Comparison of ENCODE assay signal across 18 cellular contexts in genomic region chr7:15795371-15795770, GRCh38.
A peak's percentile ranks its signal among the peaks of the same experiment; 100 is the strongest.
DNase-seq lines count a peak whose midpoint lies in the region; ATAC-seq and TF ChIP-seq lines count a peak whose summit lies in the region.
"Had no signal": no experiment of that assay in that cellular context is flagged by ENCODE, and none has a peak within 500 bp of the region (broad histone marks: within the 10 kb centered on the region; RNA-seq: fewer than 3 reads in every experiment).

No MANE protein-coding gene starts in this region.

- WGBS in heart right ventricle, 2 donors, result 46 to 48% methylated on average over 2 of the region's 2 CpGs

- TF ChIP-seq CTCF in heart right ventricle (IDR thresholded peaks at IDR 0.05) (no peak), gastrocnemius medialis (IDR thresholded peaks at IDR 0.05 in 4 of 5, conservative IDR thresholded peaks at IDR 0.05 in 1 of 5) (no peak)

- peaks cover 0 to 23% (median 7%) of the 10 kb centered on the region in 9 donors for H3K4me1 ChIP-seq in heart right ventricle
- peaks cover 0 to 3% of the 10 kb centered on the region in 2 donors for H3K4me1 ChIP-seq in gastrocnemius medialis

- ATAC-seq in heart right ventricle (peak; percentile 41 to 93 (median 78)), gastrocnemius medialis (peak; percentile 50 to 60)
- ATAC-seq: CD8-positive, alpha-beta T cell had no signal

- intact Hi-C loops in heart right ventricle (cut with DNase I), result loop anchor here in 1 of 10 donors (5.0 kb wide), 1 partner anchor 37 kb away; no protein-coding TSS in a partner anchor
- intact Hi-C loops in gastrocnemius medialis (cut with DNase I; ENCODE audit: low total_unique reads), result no loop called here

- TF ChIP-seq POLR2A in gastrocnemius medialis (IDR thresholded peaks at IDR 0.05), result no peak

- H3K27ac ChIP-seq in heart right ventricle, result peak overlapping the region in 6 of 10 donors; percentile 2 to 54 (median 45)
- peak overlapping the region in 3 of 4 donors; percentile 17 to 35 (median 25) for H3K27ac ChIP-seq in gastrocnemius medialis

- H3K36me3 ChIP-seq in heart right ventricle (no peaks in the 10 kb centered on the region), gastrocnemius medialis (no peaks in the 10 kb centered on the region)

- in situ Hi-C loops in gastrocnemius medialis (cut with MboI; ENCODE audit: low sequenced_read_pairs in 4 of 4), result no loop called here

- no peak overlapping the region for H3K4me3 ChIP-seq in heart right ventricle
- H3K4me3 ChIP-seq in gastrocnemius medialis, result no peak overlapping the region

- H3K27me3 ChIP-seq in heart right ventricle, result no peaks in the 10 kb centered on the region
- H3K27me3 ChIP-seq in gastrocnemius medialis, result no peaks in the 10 kb centered on the region

- peaks cover 0 to 4% (median 0%) of the 10 kb centered on the region in 11 donors for H3K9me3 ChIP-seq in heart right ventricle
- H3K9me3 ChIP-seq in gastrocnemius medialis, result no peaks in the 10 kb centered on the region

- DNase-seq in GM03348 (ENCODE audit: low spot score) (peak; percentile 2), fibroblast of gingiva (ENCODE audit: low read depth) (peak; percentile 31), heart right ventricle (peak in 1 of 2 donors; percentile 48), gastrocnemius medialis (no peak), MV-4-11 (lab: John Stamatoyannopoulos, UW) (no peak)
- no peak for DNase-seq in effector CD8-positive, alpha-beta T cell (lab: John Stamatoyannopoulos, UW)
- DNase-seq in central memory CD4-positive, alpha-beta T cell, result no peak
- DNase-seq: AML-193; C1 segment of cervical spinal cord; CD8-positive, alpha-beta T cell; DND-41; Karpas-422; NCI-H1694; NCI-H2081 treated with DMSO at 0.1 percent for 48 hours; NCI-H2171 treated with DMSO at 0.1 percent for 48 hours; NCI-H446; NCI-H526 treated with DMSO at 0.1 percent for 48 hours; OCI-M1 had no signal

Comparison
In these comparisons a context has a peak if more than half of its experiments do, and no peak if none do; other contexts are left out.
1. DNase-seq: peak in GM03348 (single experiment) and fibroblast of gingiva (single experiment); none in gastrocnemius medialis (0 of 2), effector CD8-positive, alpha-beta T cell (single experiment), MV-4-11 (single experiment) and central memory CD4-positive, alpha-beta T cell (single experiment).